20 cellular contexts compared by ENCODE assay signal in the genomic region with DNA sequence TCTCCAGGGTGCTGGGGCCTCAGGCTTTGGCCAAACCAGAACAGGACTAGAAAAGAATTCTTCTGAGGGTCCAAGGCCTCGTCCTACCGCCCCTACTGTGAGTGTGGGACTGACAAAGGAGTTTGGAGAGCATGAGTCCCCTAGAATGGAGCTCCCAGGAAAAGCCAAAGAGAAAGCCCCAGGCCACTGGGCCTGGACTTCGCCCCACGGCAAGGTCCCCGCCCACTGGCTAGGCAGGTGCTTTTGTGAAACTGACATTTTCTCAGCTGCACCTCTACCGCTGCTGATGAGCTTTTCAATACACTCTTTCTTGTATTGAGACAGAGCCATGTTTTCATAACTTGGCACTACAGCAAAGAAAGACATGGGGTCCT. TPM values are rescaled to one million over a fixed set of nuclear protein-coding genes. Genes with fewer than 3 reads are reported as not detected.
A peak's percentile ranks its signal among the peaks of the same experiment; 100 is the strongest.
DNase-seq lines count a peak whose midpoint lies in the region; ATAC-seq and TF ChIP-seq lines count a peak whose summit lies in the region.
"Had no signal": no experiment of that assay in that cellular context is flagged by ENCODE, and none has a peak within 500 bp of the region (broad histone marks: within the 10 kb centered on the region; RNA-seq: fewer than 3 reads in every experiment).

No MANE protein-coding gene starts in this region.

- no peak overlapping the region for H3K9ac ChIP-seq in GM23248

- TF ChIP-seq CTCF in Peyer's patch (IDR thresholded peaks at IDR 0.05) (no peak), right lobe of liver (IDR thresholded peaks at IDR 0.05) (no peak), upper lobe of right lung (IDR thresholded peaks at IDR 0.05) (no peak)

- peak; percentile 20 to 65 (median 39) for ATAC-seq in right lobe of liver
- no peak for ATAC-seq in upper lobe of right lung
- ATAC-seq: SK-N-SH treated with all-trans-retinoic acid at 6 μM for 48 hours had no signal

- H3K9me3 ChIP-seq in Peyer's patch (no peaks in the 10 kb centered on the region), right lobe of liver (no peaks in the 10 kb centered on the region), upper lobe of right lung (no peaks in the 10 kb centered on the region), GM23248 (ENCODE audit: low read depth) (no peaks in the 10 kb centered on the region)

- no peaks in the 10 kb centered on the region for H3F3A ChIP-seq in GM23248 (ENCODE audit: insufficient read depth)

- no peak for TF ChIP-seq POLR2A in Peyer's patch (IDR thresholded peaks at IDR 0.05)
- no peak for TF ChIP-seq POLR2A in right lobe of liver (IDR thresholded peaks at IDR 0.05)

- H3K4me3 ChIP-seq in Peyer's patch (no peak overlapping the region), right lobe of liver (no peak overlapping the region), upper lobe of right lung (no peak overlapping the region), GM23248 (no peak overlapping the region)

- intact Hi-C loops in right lobe of liver (cut with DNase I) = no loop called here
- intact Hi-C loops in upper lobe of right lung (cut with DNase I) = no loop called here

- peak; percentile 35 for DNase-seq in HT-29 (ENCODE audit: low spot score)
- peak in 2 of 3 donors; percentile 70 to 77 for DNase-seq in Peyer's patch
- peak in 1 of 3 donors; percentile 43 for DNase-seq in right lobe of liver
- DNase-seq in upper lobe of right lung = peak; percentile 43
- DNase-seq in NCI-H774 (lab: John Stamatoyannopoulos, UW) = no peak
- DNase-seq in GM23248 = no peak
- DNase-seq in HK-2 (ENCODE audit: unreplicated experiment) = no peak
- DNase-seq: ACHN, AML-193, DMS153, EL, KBM-7, NCI-H1048, NCI-H1436 treated with DMSO at 0.1 percent for 48 hours, NCI-H2081, NCI-H510A, SHP77 treated with DMSO at 0.1 percent for 48 hours had no signal

- peak overlapping the region in 1 of 4 donors; percentile 59 for H3K27ac ChIP-seq in Peyer's patch
- no peak overlapping the region for H3K27ac ChIP-seq in right lobe of liver
- H3K27ac ChIP-seq in upper lobe of right lung = no peak overlapping the region
- H3K27ac ChIP-seq in GM23248 = no peak overlapping the region

- H3K27me3 ChIP-seq in Peyer's patch (no peaks in the 10 kb centered on the region), right lobe of liver (no peaks in the 10 kb centered on the region), upper lobe of right lung (peaks cover 25% of the 10 kb centered on the region), GM23248 (replicated peaks; ENCODE audit: insufficient read depth) (peaks cover 27% of the 10 kb centered on the region)

- no peaks in the 10 kb centered on the region for H4K20me1 ChIP-seq in GM23248 (ENCODE audit: insufficient read depth)

- 81% methylated on average over 5 of the region's 6 CpGs for WGBS in right lobe of liver (ENCODE audit: insufficient coverage, low coverage, low lambda C conversion rate, missing lambda C conversion rate)
- WGBS in GM23248 (ENCODE audit: low coverage in 1 of 2, low lambda C conversion rate in 2 of 2, missing lambda C conversion rate in 2 of 2), 2 experiments = 52 to 54% methylated on average over 6 of the region's 6 CpGs

- no peaks in the 10 kb centered on the region for H3K79me2 ChIP-seq in GM23248 (ENCODE audit: insufficient read depth)

- no peaks in the 10 kb centered on the region for H3K9me2 ChIP-seq in GM23248 (ENCODE audit: insufficient read depth)

- H3K4me2 ChIP-seq in GM23248 (ENCODE audit: unreplicated experiment) = no peak overlapping the region

- peaks cover 0 to 24% (median 1%) of the 10 kb centered on the region in 4 donors for H3K4me1 ChIP-seq in Peyer's patch
- H3K4me1 ChIP-seq in right lobe of liver = peaks cover 0 to 5% (median 0%) of the 10 kb centered on the region in 4 donors
- no peaks in the 10 kb centered on the region for H3K4me1 ChIP-seq in upper lobe of right lung
- no peaks in the 10 kb centered on the region for H3K4me1 ChIP-seq in GM23248 (ENCODE audit: insufficient read depth)

- no peak overlapping the region for H2AFZ ChIP-seq in GM23248

- no peaks in the 10 kb centered on the region for H3K36me3 ChIP-seq in Peyer's patch
- H3K36me3 ChIP-seq in right lobe of liver = no peaks in the 10 kb centered on the region
- no peaks in the 10 kb centered on the region for H3K36me3 ChIP-seq in upper lobe of right lung
- H3K36me3 ChIP-seq in GM23248 (ENCODE audit: low read depth) = no peaks in the 10 kb centered on the region

- in situ Hi-C loops in GM23248 (cut with MboI) = no loop called here

RNA-seq across cellular contexts. Expression of a gene that starts 9.7 kb away (rescaled TPM):
- 0.41 TPM in 1 of 2 replicates, not detected in the other for total RNA-seq in HT-29 (2014; rRNA removed; shearing (Covaris generic))
- total RNA-seq in Peyer's patch = not detected
- not detected for total RNA-seq in right lobe of liver
- total RNA-seq in upper lobe of right lung = not detected
- not detected in 2 replicates for total RNA-seq in GM23248 (2014; rRNA removed; shearing (Covaris generic))
- polyA plus RNA-seq in GM23248 (2016; fragmentation: Nextera tagmentation; extraction: Ambion mirVana) = not detected in 2 replicates
- total RNA-seq: H4 had no signal
- polyA plus RNA-seq: CD14-positive monocyte had no signal

RNA-seq across cellular contexts. Expression of a gene that starts 53.8 kb away (rescaled TPM):
- total RNA-seq in HT-29 (2014; rRNA removed; shearing (Covaris generic)) = not detected in 2 replicates
- total RNA-seq in Peyer's patch (not detected), right lobe of liver (not detected), upper lobe of right lung (not detected)
- not detected in 2 replicates for total RNA-seq in GM23248 (2014; rRNA removed; shearing (Covaris generic))
- not detected in 2 replicates for polyA plus RNA-seq in GM23248 (2016; fragmentation: Nextera tagmentation; extraction: Ambion mirVana)
- polyA plus RNA-seq: CD14-positive monocyte had no signal

Comparison
In these comparisons a context has a peak if more than half of its experiments do, and no peak if none do; other contexts are left out.
1. DNase-seq: peak in HT-29 (single experiment), Peyer's patch (2 of 3) and upper lobe of right lung (single experiment); none in NCI-H774 (single experiment), GM23248 (single experiment) and HK-2 (single experiment).